In the genomic region with DNA sequence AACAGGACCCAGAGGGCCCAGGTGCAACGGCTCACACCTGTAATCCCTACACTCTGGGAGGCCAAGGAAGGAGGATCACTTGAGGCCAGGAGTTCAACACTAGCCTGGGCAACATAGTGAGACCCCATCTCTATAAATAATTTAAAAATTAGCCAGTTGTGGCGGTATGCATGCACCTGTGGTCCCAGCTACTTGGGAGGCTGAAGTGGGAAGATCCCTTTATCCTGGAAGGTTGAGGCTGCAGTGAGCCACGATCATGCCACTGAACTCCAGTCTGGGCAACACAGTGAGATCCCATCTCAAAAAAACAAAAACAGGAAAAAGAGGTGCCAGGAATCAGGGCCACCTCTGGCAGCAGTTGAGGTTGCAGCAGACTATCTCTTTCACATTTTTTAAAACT, we compare ENCODE assay signal across 23 cellular contexts.
"Had no signal": no experiment of that assay in that cellular context is flagged by ENCODE, and none has a peak within 500 bp of the region (broad histone marks: within the 10 kb centered on the region; RNA-seq: fewer than 3 reads in every experiment).

No MANE protein-coding gene starts in this region.

- H3K4me3 ChIP-seq: K562, SJSA1 had no signal

- H3K36me3 Mint-ChIP-seq: IgD-negative memory B cell had no signal

- H3K9me3 ChIP-seq: SJSA1, SK-N-SH had no signal

- H3K27me3 ChIP-seq: SJSA1 had no signal

- H3K4me2 ChIP-seq: KMS-11, SK-N-SH had no signal

- H3K4me3 Mint-ChIP-seq: IgD-negative memory B cell had no signal

- H3K27ac Mint-ChIP-seq: IgD-negative memory B cell had no signal

- H3K4me1 ChIP-seq: SJSA1 had no signal

- FAIRE-seq: K562, RCC 7860 had no signal

- H3K36me3 ChIP-seq: SJSA1 had no signal

- DNase-seq: Kasumi-1, MM.1S, NCI-H1092 treated with DMSO at 0.1 percent for 48 hours, NCI-H1436 treated with DMSO at 0.1 percent for 48 hours, NCI-H1694, NCI-H187 treated with DMSO at 0.1 percent for 48 hours, NCI-H2029 treated with DMSO at 0.1 percent for 48 hours, NCI-H2171 treated with DMSO at 0.1 percent for 48 hours, NCI-H345, NCI-H446 treated with DMSO at 0.1 percent for 48 hours, NCI-H524 treated with DMSO at 0.1 percent for 48 hours, NCI-H69, NCI-H774, Right ventricle myocardium superior, RPMI8226, SIG-M5, SK-N-SH, SW 1271 had no signal

- H3K27ac ChIP-seq: KMS-11, SJSA1 had no signal

- H3K9ac ChIP-seq: KMS-11, SK-N-SH had no signal

- ATAC-seq: K562 had no signal

- H3K4me1 Mint-ChIP-seq: IgD-negative memory B cell had no signal
